Comparison of ENCODE assay signal across 8 cellular contexts in genomic region chr13:43074824-43075510, GRCh38. TPM values are rescaled to one million over a fixed set of nuclear protein-coding genes. Genes with fewer than 3 reads are reported as not detected.
DNase-seq lines count a peak whose midpoint lies in the region; ATAC-seq and TF ChIP-seq lines count a peak whose summit lies in the region.

No MANE protein-coding gene starts in this region.

- ATAC-seq in GM18517 (IDR thresholded peaks at IDR 0.05; ENCODE audit: unreplicated experiment) (peak; percentile 83), GM21381 (IDR thresholded peaks at IDR 0.05; ENCODE audit: unreplicated experiment) (peak; percentile 73), HG03135 (IDR thresholded peaks at IDR 0.05; ENCODE audit: unreplicated experiment) (peak; percentile 91), body of pancreas (peak; percentile 38)

- H3K27ac ChIP-seq in body of pancreas: peak overlapping the region in 3 of 4 donors; percentile 21 to 61 (median 58)

- H3K4me3 ChIP-seq in body of pancreas (no peak overlapping the region), foreskin fibroblast (ENCODE audit: low read depth in 1 of 2, low read length in 2 of 2) (no peak overlapping the region)

- DNase-seq in body of pancreas (no peak), GF-D8 (lab: John Stamatoyannopoulos, UW) (no peak), NOMO-1 (lab: John Stamatoyannopoulos, UW; ENCODE audit: unreplicated experiment in 2 of 2) (no peak), kidney tubule cell (ENCODE audit: low spot score) (no peak), foreskin fibroblast (no peak)

- TF ChIP-seq CTCF in body of pancreas (IDR thresholded peaks at IDR 0.05): no peak
- TF ChIP-seq CTCF in foreskin fibroblast (IDR thresholded peaks at IDR 0.05; ENCODE audit: low read depth, low read length): no peak

- no peaks in the 10 kb centered on the region for H3K36me3 ChIP-seq in body of pancreas (replicated peaks in 1 of 2; ENCODE audit: insufficient read depth in 1 of 2, low read depth in 2 of 2)

- intact Hi-C loops in body of pancreas (cut with DNase I): no loop called here

- H3K27me3 ChIP-seq in body of pancreas: no peaks in the 10 kb centered on the region

- TF ChIP-seq POLR2A in body of pancreas (IDR thresholded peaks at IDR 0.05): no peak

- no peaks in the 10 kb centered on the region for H3K9me3 ChIP-seq in body of pancreas

- WGBS in body of pancreas, 2 donors: 40 to 47% methylated on average over 3 of the region's 3 CpGs

- peaks cover 25% of the 10 kb centered on the region for H3K4me1 ChIP-seq in body of pancreas

RNA-seq across cellular contexts. Expression of gene DNAJC15, which starts 51.6 kb away (rescaled TPM):
- total RNA-seq in body of pancreas: 1 to 10 TPM; 4.9 to 5.2 TPM

Comparison
In these comparisons a context has a peak if more than half of its experiments do, and no peak if none do; other contexts are left out.
1. ATAC-seq: peak in every context shown above with its lines; median percentile 91 in HG03135; 83 in GM18517; 73 in GM21381; 38 in body of pancreas.